8 cellular contexts compared by ENCODE assay signal in genomic region chr21:44299458-44300261, GRCh38. TPM values are rescaled to one million over a fixed set of nuclear protein-coding genes. Genes with fewer than 3 reads are reported as not detected.
DNase-seq lines count a peak whose midpoint lies in the region; ATAC-seq and TF ChIP-seq lines count a peak whose summit lies in the region.

TSS of gene PFKL (plus strand) at chr21:44300053. CDS start at chr21:44300106, 53 bp downstream.

- H3K9ac ChIP-seq in BLaER1 (peak within 1 kb of the TSS; percentile 89), stomach smooth muscle (ENCODE audit: low read length in 2 of 2) (peak within 1 kb of the TSS; percentile 69 to 75)

- H3K9me3 ChIP-seq in BLaER1 (no peaks in the 10 kb centered on the region), stomach smooth muscle (ENCODE audit: control insufficient read depth in 2 of 2, low read length in 2 of 2) (no peaks in the 10 kb centered on the region)

- H3K4me2 ChIP-seq in BLaER1: peak within 1 kb of the TSS; percentile 99

- H3K27ac Mint-ChIP-seq in natural killer cell: peak within 1 kb of the TSS; percentile 31 to 73

- H3K27ac ChIP-seq in BLaER1 (peak within 1 kb of the TSS; percentile 95), stomach smooth muscle (ENCODE audit: low read length) (peak within 1 kb of the TSS; percentile 67)

- ATAC-seq in HG03439 (IDR thresholded peaks at IDR 0.05; ENCODE audit: unreplicated experiment) (peak; percentile 48), natural killer cell (peak; percentile 67 to 86 (median 75))

- H3K9me3 Mint-ChIP-seq in natural killer cell: no peaks in the 10 kb centered on the region

- H3K27me3 Mint-ChIP-seq in natural killer cell (ENCODE audit: low read depth in 2 of 2): no peaks in the 10 kb centered on the region

- DNase-seq in GM19238 (ENCODE audit: insufficient read length, low spot score) (peak; percentile 97), RPMI8226 (peak; percentile 95), fibroblast of pulmonary artery (ENCODE audit: low read depth) (peak; percentile 38), natural killer cell (peak; percentile 53)
- peak; percentile 46 for DNase-seq in activated effector memory CD4-positive, alpha-beta T cell treated with Interleukin-2 at 50 U/mL for 16 hours

- peaks cover 43% of the 10 kb centered on the region for H4K20me1 ChIP-seq in BLaER1

- H3K4me3 ChIP-seq in BLaER1: peak within 1 kb of the TSS; percentile 84
- H3K4me3 ChIP-seq in fibroblast of pulmonary artery (replicated peaks; ENCODE audit: low read depth, low read length): peak within 1 kb of the TSS; percentile 71
- peak within 1 kb of the TSS; percentile 75 to 79 for H3K4me3 ChIP-seq in stomach smooth muscle (ENCODE audit: low read length in 2 of 2)

- peak within 1 kb of the TSS; percentile 78 for H3K4me3 Mint-ChIP-seq in natural killer cell

- H3K36me3 ChIP-seq in BLaER1: peaks cover 3% of the 10 kb centered on the region; the same call in 1 of the 2 replicates
- no peaks in the 10 kb centered on the region for H3K36me3 ChIP-seq in stomach smooth muscle (ENCODE audit: control insufficient read depth in 2 of 2, insufficient read depth in 2 of 2, low read length in 2 of 2)

- TF ChIP-seq CTCF in fibroblast of pulmonary artery (IDR thresholded peaks at IDR 0.05; ENCODE audit: low read length, missing control alignments) (no peak), natural killer cell (IDR thresholded peaks at IDR 0.05) (no peak)

- intact Hi-C loops in natural killer cell (cut with micrococcal nuclease): no loop called here

- H3K27me3 ChIP-seq in BLaER1: no peaks in the 10 kb centered on the region
- H3K27me3 ChIP-seq in stomach smooth muscle (ENCODE audit: control insufficient read depth in 1 of 2, insufficient read depth in 2 of 2, low read length in 2 of 2): peaks cover 5 to 15% of the 10 kb centered on the region in 2 donors

- peaks cover 11 to 48% of the 10 kb centered on the region in 2 donors for H3K4me1 Mint-ChIP-seq in natural killer cell

- peaks cover 88% of the 10 kb centered on the region for H3K4me1 ChIP-seq in BLaER1
- peaks cover 56% of the 10 kb centered on the region for H3K4me1 ChIP-seq in stomach smooth muscle (ENCODE audit: control insufficient read depth, insufficient read depth, low read length)

- H3K36me3 Mint-ChIP-seq in natural killer cell: no peaks in the 10 kb centered on the region

RNA-seq across cellular contexts. Expression of gene PFKL, which starts in this region (rescaled TPM):
- 10 to 100 TPM; 89.7 to 91.3 (median 89.9) TPM for total RNA-seq in natural killer cell

Comparison
In these comparisons a context has a peak if more than half of its experiments do, and no peak if none do; other contexts are left out.
1. Peak in every context shown above with its lines: DNase-seq, ATAC-seq, H3K4me3 ChIP-seq and H3K27ac ChIP-seq.
2. DNase-seq: peak in every context shown above with its lines; median percentile 97 in GM19238; 95 in RPMI8226; 53 in natural killer cell; 46 in activated effector memory CD4-positive, alpha-beta T cell treated with Interleukin-2 at 50 U/mL for 16 hours; 38 in fibroblast of pulmonary artery.